Comparison of ENCODE assay signal across 8 cellular contexts in the genomic region with DNA sequence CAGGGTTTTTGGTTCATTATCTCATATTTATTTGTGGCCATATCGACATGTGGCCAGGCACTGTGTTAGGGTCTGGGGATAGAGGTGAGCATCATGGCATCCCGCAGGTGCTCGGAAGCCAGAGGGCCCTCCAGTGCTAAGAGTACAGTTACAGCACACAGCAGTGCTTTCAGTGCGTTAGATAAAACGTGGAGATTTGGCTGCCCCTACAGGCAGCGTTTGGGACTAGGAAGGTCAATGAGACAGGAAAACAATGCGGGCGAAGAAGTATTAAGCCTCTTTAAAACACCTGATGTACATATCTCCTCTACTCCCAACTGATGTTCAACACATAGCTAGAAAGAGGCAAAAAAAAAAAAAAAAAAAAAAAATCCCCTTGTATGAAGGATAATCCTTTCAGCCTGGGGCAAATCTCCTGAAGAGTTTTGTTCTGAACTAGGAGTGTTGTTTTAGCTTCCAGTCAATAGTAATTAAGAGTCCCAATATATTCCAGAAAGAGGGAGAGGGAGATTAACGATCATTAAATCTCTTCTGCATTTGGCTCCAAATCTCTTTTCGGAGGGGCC.
DNase-seq lines count a peak whose midpoint lies in the region; ATAC-seq, FAIRE-seq and TF ChIP-seq lines count a peak whose summit lies in the region.

No MANE protein-coding gene starts in this region.

- BruUV-seq in K562 (replicated peaks; lab: Mats Ljungman, UMichigan): no TSS peak

- H2BK5ac ChIP-seq in mesendoderm (ENCODE audit: low read length): no peak overlapping the region

- CTCF ChIA-PET in K562 (lab: Yijun Ruan, JAX; ENCODE audit: low intra/inter-chr PET ratio): no interaction called here

- H4K5ac ChIP-seq in mesendoderm (ENCODE audit: low read length): no peak overlapping the region

- no peak for FAIRE-seq in K562 (lab: Jason Lieb, UNC)

- H3K4me3 ChIP-seq in AG10803 (ENCODE audit: low read length): no peak overlapping the region
- H3K4me3 ChIP-seq in K562: no peak overlapping the region
- no peak overlapping the region for H3K4me3 ChIP-seq in mesendoderm (ENCODE audit: low read length)

- no peak overlapping the region for H3K4ac ChIP-seq in mesendoderm (ENCODE audit: low read depth, low read length)

- intact Hi-C loops in K562 (cut with micrococcal nuclease): no loop called here

- peak; percentile 75 for ATAC-seq in K562
- ATAC-seq in GM19395 (IDR thresholded peaks at IDR 0.05; ENCODE audit: unreplicated experiment): no peak
- no peak for ATAC-seq in GM21825 (IDR thresholded peaks at IDR 0.05; ENCODE audit: unreplicated experiment)

- TF ChIP-seq RAD21 in K562 (CRISPR knock-in tag; conservative IDR thresholded peaks at IDR 0.05 in 1 of 2, IDR thresholded peaks at IDR 0.05 in 1 of 2): peak in 1 of 2 experiments; percentile 44; a peak in 2 of 4 replicates

- H3K9me1 ChIP-seq in K562 (ENCODE audit: control insufficient read depth, insufficient read depth, low read length): peaks cover 10% of the 10 kb centered on the region

- no peak for TF ChIP-seq EP300 in K562 (IDR thresholded peaks at IDR 0.05; ENCODE audit: low read length)

- POLR2A ChIA-PET in K562 (lab: Yijun Ruan, JAX): interaction anchor here (0.7 to 1.2 kb wide), 8 partner anchors 8 to 80 kb away, joined by 3 to 4 read pairs (median 3); a partner anchor contains a TSS

- in situ Hi-C loops in K562 (cut with MboI): no loop called here

- H3K79me2 ChIP-seq in K562 (ENCODE audit: control insufficient read depth, insufficient read depth, low read length): peaks cover 45% of the 10 kb centered on the region
- H3K79me2 ChIP-seq in mesendoderm (ENCODE audit: control insufficient read depth, insufficient read depth, low read length): peaks cover 44% of the 10 kb centered on the region

- H3K27ac ChIP-seq in K562 (ENCODE audit: extremely low read depth, low read depth, low read length) (no peak overlapping the region), mesendoderm (ENCODE audit: low read depth, low read length) (no peak overlapping the region)

- no peak overlapping the region for H2AFZ ChIP-seq in K562 (ENCODE audit: low read depth, low read length)

- no peak overlapping the region for H2BK120ac ChIP-seq in mesendoderm (ENCODE audit: low read depth, low read length)

- no peak for TF ChIP-seq POLR2A in K562 (conservative IDR thresholded peaks at IDR 0.05)

- H3K79me1 ChIP-seq in mesendoderm (ENCODE audit: low read length): peaks cover 40% of the 10 kb centered on the region

- no peak overlapping the region for H2AK5ac ChIP-seq in mesendoderm (ENCODE audit: low read length)

- H3K9ac ChIP-seq in K562 (ENCODE audit: insufficient read depth in 1 of 2, low read depth in 2 of 2, low read length in 2 of 2) (no peak overlapping the region), mesendoderm (ENCODE audit: low read length) (no peak overlapping the region)

- no peak overlapping the region for H3K56ac ChIP-seq in mesendoderm (ENCODE audit: low read length)

- no peak overlapping the region for H2BK15ac ChIP-seq in mesendoderm (replicated peaks; ENCODE audit: low read depth)

- H3K4me1 ChIP-seq in K562 (replicated peaks in 1 of 2; ENCODE audit: control insufficient read depth in 2 of 2, insufficient read depth in 2 of 2, low read length in 2 of 2) (peaks cover 32 to 34% of the 10 kb centered on the region in 2 experiments), mesendoderm (ENCODE audit: control insufficient read depth, low read depth, low read length) (peaks cover 3% of the 10 kb centered on the region)

- H4K20me1 ChIP-seq in K562 (replicated peaks; ENCODE audit: control insufficient read depth, insufficient read depth, low read length): peaks cover 48% of the 10 kb centered on the region

- H3K36me3 ChIP-seq in K562 (ENCODE audit: control insufficient read depth, insufficient read depth, low read length): no peaks in the 10 kb centered on the region
- H3K36me3 ChIP-seq in mesendoderm (ENCODE audit: control insufficient read depth, insufficient read depth, low read length): no peaks in the 10 kb centered on the region

- no peak overlapping the region for H4K8ac ChIP-seq in mesendoderm (ENCODE audit: low read depth, low read length)

- WGBS in K562 (ENCODE audit: insufficient coverage, low coverage, missing lambda C conversion rate): 65% methylated on average over 10 of the region's 10 CpGs
- WGBS in mesendoderm (ENCODE audit: extremely low coverage, insufficient coverage, low lambda C conversion rate): no CpG with 5 or more reads among the region's 10 CpGs

- no peaks in the 10 kb centered on the region for H3K9me3 ChIP-seq in K562 (replicated peaks; ENCODE audit: control insufficient read depth, insufficient read depth, low read depth, low read length)

- DNase-seq in AG10803 (ENCODE audit: low read depth): no peak
- DNase-seq in NCI-H128 (lab: John Stamatoyannopoulos, UW; ENCODE audit: unreplicated experiment): peak; percentile 66
- DNase-seq in K562 (ENCODE audit: extremely low read depth in 1 of 4, low spot score in 3 of 4): peak in 2 of 4 experiments; percentile 37 to 50
- DNase-seq in mesendoderm: peak; percentile 38
- DNase-seq in NOMO-1 treated with dmso at 0.1 percent for 144 hours (lab: John Stamatoyannopoulos, UW; ENCODE audit: unreplicated experiment): no peak
- DNase-seq in stimulated activated CD4-positive, alpha-beta T cell treated with anti-CD3 and anti-CD28 coated beads, Interleukin-4, amount 100 ng/mL, for 24 hours: no peak

- no peak overlapping the region for H3K18ac ChIP-seq in mesendoderm (ENCODE audit: low read length)

- H3K23ac ChIP-seq in mesendoderm (ENCODE audit: low read length): no peak overlapping the region

- TF ChIP-seq CTCF in AG10803 (conservative IDR thresholded peaks at IDR 0.05; ENCODE audit: low read length): peak; percentile 57
- TF ChIP-seq CTCF in K562 (IDR thresholded peaks at IDR 0.05 in 2 of 3, conservative IDR thresholded peaks at IDR 0.05 in 1 of 3; ENCODE audit: insufficient read depth in 2 of 3, low read depth in 1 of 3, low read length in 3 of 3): peak; percentile 35 to 79 (median 54); a peak in 5 of 6 replicates

- H3K27me3 ChIP-seq in K562 (ENCODE audit: control insufficient read depth in 2 of 2, insufficient read depth in 2 of 2, low read length in 2 of 2) (no peaks in the 10 kb centered on the region), mesendoderm (ENCODE audit: insufficient read depth, low read length, poor library complexity) (no peaks in the 10 kb centered on the region)

- H3K4me2 ChIP-seq in K562 (ENCODE audit: insufficient read depth, low read length) (no peak overlapping the region), mesendoderm (ENCODE audit: low read length) (no peak overlapping the region)

TF ChIP-seq in K562, 482 proteins besides CTCF, POLR2A, EP300 and RAD21:
- TF ChIP-seq ETV5 (CRISPR knock-in tag; IDR thresholded peaks at IDR 0.05; ENCODE audit: low read depth) (0 out of 2 replicates have a peak, but pooled peaks have one; percentile 19), L3MBTL2 (IDR thresholded peaks at IDR 0.05) (no peak), GATA2 (CRISPR knock-in tag; IDR thresholded peaks at IDR 0.05) (peak; percentile 37; the same call in 1 of the 2 replicates)
- TF ChIP-seq, protein P1, sequence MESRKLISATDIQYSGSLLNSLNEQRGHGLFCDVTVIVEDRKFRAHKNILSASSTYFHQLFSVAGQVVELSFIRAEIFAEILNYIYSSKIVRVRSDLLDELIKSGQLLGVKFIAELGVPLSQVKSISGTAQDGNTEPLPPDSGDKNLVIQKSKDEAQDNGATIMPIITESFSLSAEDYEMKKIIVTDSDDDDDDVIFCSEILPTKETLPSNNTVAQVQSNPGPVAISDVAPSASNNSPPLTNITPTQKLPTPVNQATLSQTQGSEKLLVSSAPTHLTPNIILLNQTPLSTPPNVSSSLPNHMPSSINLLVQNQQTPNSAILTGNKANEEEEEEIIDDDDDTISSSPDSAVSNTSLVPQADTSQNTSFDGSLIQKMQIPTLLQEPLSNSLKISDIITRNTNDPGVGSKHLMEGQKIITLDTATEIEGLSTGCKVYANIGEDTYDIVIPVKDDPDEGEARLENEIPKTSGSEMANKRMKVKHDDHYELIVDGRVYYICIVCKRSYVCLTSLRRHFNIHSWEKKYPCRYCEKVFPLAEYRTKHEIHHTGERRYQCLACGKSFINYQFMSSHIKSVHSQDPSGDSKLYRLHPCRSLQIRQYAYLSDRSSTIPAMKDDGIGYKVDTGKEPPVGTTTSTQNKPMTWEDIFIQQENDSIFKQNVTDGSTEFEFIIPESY (CRISPR knock-in tag; IDR thresholded peaks at IDR 0.05): peak; percentile 99

Comparison
In these comparisons a context has a peak if more than half of its experiments do, and no peak if none do; other contexts are left out.
1. DNase-seq: peak in NCI-H128 (single experiment) and mesendoderm (single experiment); none in AG10803 (single experiment), NOMO-1 treated with dmso at 0.1 percent for 144 hours (single experiment) and stimulated activated CD4-positive, alpha-beta T cell treated with anti-CD3 and anti-CD28 coated beads, Interleukin-4, amount 100 ng/mL, for 24 hours (single experiment).